In genomic region chr5:142832263-142832662, GRCh38 we compare ENCODE assay signal across 20 cellular contexts.
"Had no signal": no experiment of that assay in that cellular context is flagged by ENCODE, and none has a peak within 500 bp of the region (broad histone marks: within the 10 kb centered on the region; RNA-seq: fewer than 3 reads in every experiment).

No MANE protein-coding gene starts in this region.

- H3K36me3 Mint-ChIP-seq: activated CD4-positive, alpha-beta memory T cell treated with anti-CD3 and anti-CD28 coated beads for 36 hours had no signal

- H3K9me3 ChIP-seq: body of pancreas, colonic mucosa, esophagus muscularis mucosa, testis, vagina had no signal

- H3K27ac ChIP-seq: body of pancreas, colonic mucosa, esophagus muscularis mucosa, testis, vagina had no signal

- H3K27me3 ChIP-seq: body of pancreas, colonic mucosa, esophagus muscularis mucosa, testis, vagina had no signal

- H3K4me3 Mint-ChIP-seq: activated B cell treated with CpG ODN at 0.5 μM for 24 hours; activated CD4-positive, alpha-beta memory T cell treated with anti-CD3 and anti-CD28 coated beads for 36 hours; nephron progenitor cell; type B pancreatic cell had no signal

- H3K9me3 Mint-ChIP-seq: activated B cell treated with CpG ODN at 0.5 μM for 24 hours; activated CD4-positive, alpha-beta memory T cell treated with anti-CD3 and anti-CD28 coated beads for 36 hours; nephron progenitor cell; type B pancreatic cell had no signal

- H3K27ac Mint-ChIP-seq: activated B cell treated with CpG ODN at 0.5 μM for 24 hours; activated CD4-positive, alpha-beta memory T cell treated with anti-CD3 and anti-CD28 coated beads for 36 hours; nephron progenitor cell had no signal

- H3K36me3 ChIP-seq: colonic mucosa, esophagus muscularis mucosa, vagina had no signal

- H3K27me3 Mint-ChIP-seq: activated B cell treated with CpG ODN at 0.5 μM for 24 hours; activated CD4-positive, alpha-beta memory T cell treated with anti-CD3 and anti-CD28 coated beads for 36 hours; type B pancreatic cell had no signal

- H3K4me3 ChIP-seq: body of pancreas, colonic mucosa, esophagus muscularis mucosa, testis, vagina had no signal

- H3K4me1 Mint-ChIP-seq: activated B cell treated with CpG ODN at 0.5 μM for 24 hours had no signal

- FAIRE-seq: frontal cortex had no signal

- ATAC-seq: body of pancreas had no signal

- DNase-seq: activated B cell treated with CpG ODN at 0.5 μM for 24 hours; activated CD4-positive, alpha-beta memory T cell treated with anti-CD3 and anti-CD28 coated beads for 36 hours; activated CD4-positive, alpha-beta T cell treated with anti-CD3 and anti-CD28 coated beads for 48 hours; activated naive CD4-positive, alpha-beta T cell treated with Interleukin-2 at 50 U/mL for 16 hours; activated T-cell treated with anti-CD3 and anti-CD28 coated beads, Interleukin-2, amount 50 U/mL, for 48 hours; anterior cingulate cortex; body of pancreas; caudate nucleus; colonic mucosa; head of caudate nucleus; nephron progenitor cell; occipital lobe; stimulated activated CD4-positive, alpha-beta T cell treated with anti-CD3 and anti-CD28 coated beads, Interleukin-4, amount 100 ng/mL, for 1 hour; stimulated activated naive CD4-positive, alpha-beta T cell; T-helper 9 cell; testis had no signal
